ENCODE assay signal across 19 cellular contexts in genomic region chr2:161975062-161975812, GRCh38.
DNase-seq lines count a peak whose midpoint lies in the region; ATAC-seq and TF ChIP-seq lines count a peak whose summit lies in the region.
"Had no signal": no experiment of that assay in that cellular context is flagged by ENCODE, and none has a peak within 500 bp of the region (broad histone marks: within the 10 kb centered on the region; RNA-seq: fewer than 3 reads in every experiment).

No MANE protein-coding gene starts in this region.

- H3K79me1 ChIP-seq in mesenchymal stem cell (replicated peaks; ENCODE audit: low read length, poor library complexity, severe bottlenecking) = no peaks in the 10 kb centered on the region

- H3K9ac ChIP-seq in Loucy (ENCODE audit: low read depth, low read length, poor library complexity, severe bottlenecking) (no peak overlapping the region), mesenchymal stem cell (ENCODE audit: low read length) (no peak overlapping the region), Karpas-422 (ENCODE audit: low read length) (no peak overlapping the region)

- H3K4me3 ChIP-seq in Loucy (ENCODE audit: low read length, poor library complexity, severe bottlenecking) = no peak overlapping the region
- H3K4me3 ChIP-seq in mesenchymal stem cell (ENCODE audit: insufficient read depth in 1 of 2, low read depth in 1 of 2, low read length in 2 of 2) = no peak overlapping the region
- H3K4me3 ChIP-seq in PC-9 = no peak overlapping the region
- no peak overlapping the region for H3K4me3 ChIP-seq in Karpas-422 (ENCODE audit: low read length)
- H3K4me3 ChIP-seq: SK-N-MC, stomach had no signal

- H3K36me3 ChIP-seq in Loucy (ENCODE audit: insufficient read depth, low read length) (no peaks in the 10 kb centered on the region), mesenchymal stem cell (ENCODE audit: control insufficient read depth in 1 of 2, insufficient read depth in 2 of 2, low read depth in 1 of 2, low read length in 2 of 2) (no peaks in the 10 kb centered on the region), PC-9 (ENCODE audit: low read depth) (no peaks in the 10 kb centered on the region), Karpas-422 (ENCODE audit: insufficient read depth, low read length) (no peaks in the 10 kb centered on the region)
- H3K36me3 ChIP-seq: neutrophil, stomach had no signal

- H3K9me3 ChIP-seq in Loucy (ENCODE audit: insufficient read depth, low read depth, low read length) (no peaks in the 10 kb centered on the region), mesenchymal stem cell (ENCODE audit: control insufficient read depth, low read length) (no peaks in the 10 kb centered on the region), PC-9 (ENCODE audit: insufficient read depth, low read depth) (no peaks in the 10 kb centered on the region), Karpas-422 (ENCODE audit: low read length) (no peaks in the 10 kb centered on the region)
- H3K9me3 ChIP-seq: neutrophil, stomach had no signal

- CTCF ChIA-PET in activated CD4-positive, alpha-beta T cell treated with anti-CD3 and anti-CD28 coated beads, Interleukin-2, amount 10 ng/mL, durations not matched to agents 7 days and 5 days (lab: Charles Lee) = interaction anchor here (1.7 kb wide), 1 partner anchor 20 kb away, joined by 5 read pairs; no protein-coding TSS in a partner anchor
- CTCF ChIA-PET in activated CD4-positive, alpha-beta memory T cell treated with anti-CD3 and anti-CD28 coated beads, Interleukin-2, amount 10 ng/mL, durations not matched to agents 7 days and 5 days (lab: Charles Lee) = no interaction called here
- CTCF ChIA-PET in PC-9 (lab: Charles Lee) = no interaction called here

- H3K36me3 Mint-ChIP-seq in activated CD4-positive, alpha-beta T cell treated with anti-CD3 and anti-CD28 coated beads, Interleukin-2, amount 10 ng/mL, durations not matched to agents 7 days and 5 days (ENCODE audit: low read depth) = peaks cover 40% of the 10 kb centered on the region
- H3K36me3 Mint-ChIP-seq in activated CD4-positive, alpha-beta memory T cell treated with anti-CD3 and anti-CD28 coated beads, Interleukin-2, amount 10 ng/mL, durations not matched to agents 7 days and 5 days (ENCODE audit: low read depth) = peaks cover 41% of the 10 kb centered on the region
- H3K36me3 Mint-ChIP-seq: memory B cell had no signal

- DNase-seq in activated CD4-positive, alpha-beta T cell treated with anti-CD3 and anti-CD28 coated beads, Interleukin-2, amount 10 ng/mL, durations not matched to agents 7 days and 5 days = no peak
- DNase-seq in activated CD4-positive, alpha-beta T cell treated with anti-CD3 and anti-CD28 coated beads for 4 hours = no peak
- DNase-seq in activated CD4-positive, alpha-beta memory T cell treated with anti-CD3 and anti-CD28 coated beads, Interleukin-2, amount 10 ng/mL, durations not matched to agents 7 days and 5 days = no peak
- DNase-seq in mesenchymal stem cell (no peak), PC-9 (no peak), Karpas-422 (no peak)
- DNase-seq: activated T-cell treated with anti-CD3 and anti-CD28 coated beads for 4 hours; effector CD8-positive, alpha-beta T cell; NCI-H2029 treated with DMSO at 0.1 percent for 48 hours; NCI-H82; stomach had no signal

- WGBS in mesenchymal stem cell = 91% methylated on average over 1 of the region's 3 CpGs

- no peak overlapping the region for H2BK5ac ChIP-seq in mesenchymal stem cell (ENCODE audit: low read depth, low read length, poor library complexity, severe bottlenecking)

- H4K8ac ChIP-seq in mesenchymal stem cell (ENCODE audit: low read length) = no peak overlapping the region

- peak overlapping the region; percentile 42 for H3K27ac Mint-ChIP-seq in activated CD4-positive, alpha-beta T cell treated with anti-CD3 and anti-CD28 coated beads, Interleukin-2, amount 10 ng/mL, durations not matched to agents 7 days and 5 days
- H3K27ac Mint-ChIP-seq in activated CD4-positive, alpha-beta memory T cell treated with anti-CD3 and anti-CD28 coated beads, Interleukin-2, amount 10 ng/mL, durations not matched to agents 7 days and 5 days = peak overlapping the region; percentile 46
- H3K27ac Mint-ChIP-seq: brain, memory B cell had no signal

- H3K9me2 ChIP-seq in Loucy (replicated peaks; ENCODE audit: low read depth, low read length) = no peaks in the 10 kb centered on the region
- H3K9me2 ChIP-seq in PC-9 (ENCODE audit: insufficient read depth) = no peaks in the 10 kb centered on the region; the same call in 1 of the 2 replicates
- H3K9me2 ChIP-seq in Karpas-422 (replicated peaks; ENCODE audit: insufficient read depth, low read length) = no peaks in the 10 kb centered on the region

- no peak overlapping the region for H3K27ac ChIP-seq in mesenchymal stem cell (ENCODE audit: low read length, poor library complexity, severe bottlenecking)
- H3K27ac ChIP-seq in PC-9 = no peak overlapping the region
- H3K27ac ChIP-seq in Karpas-422 (ENCODE audit: low read length) = no peak overlapping the region
- H3K27ac ChIP-seq: neutrophil, SK-N-MC, stomach, VCaP had no signal

- no peak overlapping the region for H3K4ac ChIP-seq in mesenchymal stem cell (ENCODE audit: low read depth in 1 of 2, low read length in 2 of 2)

- H3F3A ChIP-seq in Loucy (ENCODE audit: low read depth) (no peaks in the 10 kb centered on the region), PC-9 (ENCODE audit: insufficient read depth, low read depth) (no peaks in the 10 kb centered on the region)

- POLR2A ChIA-PET in activated CD4-positive, alpha-beta T cell treated with anti-CD3 and anti-CD28 coated beads, Interleukin-2, amount 10 ng/mL, durations not matched to agents 7 days and 5 days (lab: Charles Lee) = no interaction called here
- POLR2A ChIA-PET in activated CD4-positive, alpha-beta memory T cell treated with anti-CD3 and anti-CD28 coated beads, Interleukin-2, amount 10 ng/mL, durations not matched to agents 7 days and 5 days (lab: Charles Lee) = interaction anchor here (1.1 to 1.7 kb wide), 2 partner anchors 18 to 20 kb away, joined by 3 to 6 read pairs; no protein-coding TSS in a partner anchor
- POLR2A ChIA-PET in PC-9 (lab: Charles Lee; ENCODE audit: unreplicated experiment) = no interaction called here

- H2BK15ac ChIP-seq in mesenchymal stem cell (ENCODE audit: low read depth, poor library complexity, severe bottlenecking) = no peak overlapping the region

- no peak overlapping the region for H3K14ac ChIP-seq in mesenchymal stem cell (ENCODE audit: low read length in 2 of 2)

- H2AFZ ChIP-seq in Loucy (ENCODE audit: low read length) (peak overlapping the region; percentile 3; the same call in 1 of the 2 replicates), mesenchymal stem cell (ENCODE audit: low read depth, low read length) (no peak overlapping the region), PC-9 (no peak overlapping the region), Karpas-422 (ENCODE audit: low read length) (no peak overlapping the region)

- H3K18ac ChIP-seq in mesenchymal stem cell (ENCODE audit: low read depth in 1 of 2, low read length in 2 of 2) = peak overlapping the region in 1 of 2 experiments; percentile 33

- no peak for TF ChIP-seq CTCF in Loucy (conservative IDR thresholded peaks at IDR 0.05; ENCODE audit: low read length)
- TF ChIP-seq CTCF in PC-9 (conservative IDR thresholded peaks at IDR 0.05) = no peak

- H4K91ac ChIP-seq in mesenchymal stem cell (ENCODE audit: low read length) = peak overlapping the region; percentile 68

- H2AK5ac ChIP-seq in mesenchymal stem cell (ENCODE audit: low read length, severe bottlenecking) = no peak overlapping the region

- H4K20me1 ChIP-seq in Loucy (ENCODE audit: insufficient read depth, low read length, poor library complexity, severe bottlenecking) (no peaks in the 10 kb centered on the region), PC-9 (ENCODE audit: insufficient read depth) (no peaks in the 10 kb centered on the region), Karpas-422 (ENCODE audit: insufficient read depth, low read depth, low read length) (no peaks in the 10 kb centered on the region)

- BruUV-seq in PC-9 (replicated peaks; lab: Mats Ljungman, UMichigan) = no TSS peak

- ATAC-seq in GM19395 (IDR thresholded peaks at IDR 0.05; ENCODE audit: unreplicated experiment) = no peak
- ATAC-seq: HCT116 had no signal

- H3K23ac ChIP-seq in mesenchymal stem cell (ENCODE audit: low read length in 2 of 2) = no peak overlapping the region

- H3K27me3 ChIP-seq in Loucy (ENCODE audit: insufficient read depth, low read length, poor library complexity, severe bottlenecking) (no peaks in the 10 kb centered on the region), mesenchymal stem cell (ENCODE audit: control insufficient read depth in 1 of 2, insufficient read depth in 1 of 2, low read length in 2 of 2) (no peaks in the 10 kb centered on the region), PC-9 (ENCODE audit: insufficient read depth, low read depth) (no peaks in the 10 kb centered on the region), Karpas-422 (ENCODE audit: low read length) (no peaks in the 10 kb centered on the region)
- H3K27me3 ChIP-seq: neutrophil, stomach had no signal

- intact Hi-C loops in PC-9 (cut with micrococcal nuclease; ENCODE audit: unreplicated experiment) = no loop called here

- H3K4me2 ChIP-seq in Loucy (ENCODE audit: low read depth, low read length, poor library complexity, severe bottlenecking) (no peak overlapping the region), mesenchymal stem cell (ENCODE audit: low read length, poor library complexity, severe bottlenecking) (no peak overlapping the region), PC-9 (no peak overlapping the region), Karpas-422 (ENCODE audit: low read depth, low read length, poor library complexity, severe bottlenecking) (no peak overlapping the region)

- H3K4me3 Mint-ChIP-seq in activated CD4-positive, alpha-beta T cell treated with anti-CD3 and anti-CD28 coated beads, Interleukin-2, amount 10 ng/mL, durations not matched to agents 7 days and 5 days = no peak overlapping the region
- H3K4me3 Mint-ChIP-seq in activated CD4-positive, alpha-beta memory T cell treated with anti-CD3 and anti-CD28 coated beads, Interleukin-2, amount 10 ng/mL, durations not matched to agents 7 days and 5 days = no peak overlapping the region
- H3K4me3 Mint-ChIP-seq: brain, memory B cell had no signal

- H3K9me3 Mint-ChIP-seq in activated CD4-positive, alpha-beta T cell treated with anti-CD3 and anti-CD28 coated beads, Interleukin-2, amount 10 ng/mL, durations not matched to agents 7 days and 5 days = peaks cover 32% of the 10 kb centered on the region
- peaks cover 11% of the 10 kb centered on the region for H3K9me3 Mint-ChIP-seq in activated CD4-positive, alpha-beta memory T cell treated with anti-CD3 and anti-CD28 coated beads, Interleukin-2, amount 10 ng/mL, durations not matched to agents 7 days and 5 days
- H3K9me3 Mint-ChIP-seq: brain, memory B cell had no signal

- H3K4me1 ChIP-seq in Loucy (ENCODE audit: insufficient read depth, low read length, poor library complexity, severe bottlenecking) (peaks cover 13% of the 10 kb centered on the region), mesenchymal stem cell (ENCODE audit: control insufficient read depth, insufficient read depth, low read depth, low read length) (no peaks in the 10 kb centered on the region), PC-9 (replicated peaks; ENCODE audit: insufficient read depth) (no peaks in the 10 kb centered on the region), Karpas-422 (ENCODE audit: low read length) (no peaks in the 10 kb centered on the region)
- H3K4me1 ChIP-seq: stomach had no signal

- no peak overlapping the region for H2BK120ac ChIP-seq in mesenchymal stem cell (ENCODE audit: low read depth, low read length)

- peaks cover 65% of the 10 kb centered on the region for H3K4me1 Mint-ChIP-seq in activated CD4-positive, alpha-beta T cell treated with anti-CD3 and anti-CD28 coated beads, Interleukin-2, amount 10 ng/mL, durations not matched to agents 7 days and 5 days
- H3K4me1 Mint-ChIP-seq in activated CD4-positive, alpha-beta memory T cell treated with anti-CD3 and anti-CD28 coated beads, Interleukin-2, amount 10 ng/mL, durations not matched to agents 7 days and 5 days = peaks cover 58% of the 10 kb centered on the region
- H3K4me1 Mint-ChIP-seq: brain, memory B cell had no signal

- H3K79me2 ChIP-seq in Loucy (ENCODE audit: insufficient read depth, low read length) (no peaks in the 10 kb centered on the region), PC-9 (ENCODE audit: low read depth) (no peaks in the 10 kb centered on the region), Karpas-422 (ENCODE audit: low read length) (no peaks in the 10 kb centered on the region)

- peak overlapping the region in 1 of 2 experiments; percentile 54 for H2BK12ac ChIP-seq in mesenchymal stem cell (ENCODE audit: low read length in 2 of 2)

- H3K27me3 Mint-ChIP-seq in activated CD4-positive, alpha-beta T cell treated with anti-CD3 and anti-CD28 coated beads, Interleukin-2, amount 10 ng/mL, durations not matched to agents 7 days and 5 days = no peaks in the 10 kb centered on the region
- no peaks in the 10 kb centered on the region for H3K27me3 Mint-ChIP-seq in activated CD4-positive, alpha-beta memory T cell treated with anti-CD3 and anti-CD28 coated beads, Interleukin-2, amount 10 ng/mL, durations not matched to agents 7 days and 5 days
